ENCODE assay signal across 11 cellular contexts in the genomic region with DNA sequence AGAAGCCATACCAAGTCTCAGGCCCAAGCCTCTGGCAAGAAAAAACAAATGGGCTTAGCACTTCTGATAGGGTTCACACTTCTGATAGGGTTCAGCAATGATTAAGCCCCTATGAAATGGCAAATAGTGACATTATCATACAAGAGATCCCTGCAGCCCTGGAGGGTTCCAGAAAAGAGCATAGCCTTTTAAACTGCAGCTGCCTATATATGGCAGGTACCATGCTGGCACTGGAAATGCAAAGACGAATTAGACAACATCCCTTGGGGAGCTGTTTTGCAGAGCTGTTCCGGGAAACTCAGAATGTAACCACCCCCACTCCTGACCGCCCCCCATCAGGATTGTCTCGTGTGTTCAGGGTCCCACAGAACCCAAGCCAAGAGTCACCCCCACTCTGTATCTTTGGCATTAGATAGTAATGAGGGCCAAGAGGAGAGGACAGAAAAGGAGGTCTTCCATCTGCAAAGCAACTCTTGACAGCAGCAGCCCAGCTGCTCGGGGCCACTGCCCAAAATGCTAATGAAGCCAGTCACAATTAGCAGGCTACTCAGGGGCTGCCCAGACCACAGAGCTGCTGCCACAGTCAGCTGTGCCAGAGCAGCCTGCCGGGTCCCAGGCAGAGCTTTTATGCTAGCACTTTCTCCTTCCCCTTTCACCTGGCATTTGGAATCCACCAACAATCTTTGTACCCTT. TPM values are rescaled to one million over a fixed set of nuclear protein-coding genes. Genes with fewer than 3 reads are reported as not detected.
DNase-seq lines count a peak whose midpoint lies in the region; ATAC-seq, FAIRE-seq and TF ChIP-seq lines count a peak whose summit lies in the region.
"Had no signal": no experiment of that assay in that cellular context is flagged by ENCODE, and none has a peak within 500 bp of the region (broad histone marks: within the 10 kb centered on the region; RNA-seq: fewer than 3 reads in every experiment).

No MANE protein-coding gene starts in this region.

- no peak overlapping the region for H3K4me3 ChIP-seq in muscle layer of duodenum (ENCODE audit: low read depth in 1 of 2, low read length in 2 of 2)
- no peak overlapping the region for H3K4me3 ChIP-seq in tibial artery
- no peak overlapping the region for H3K4me3 ChIP-seq in kidney (ENCODE audit: low read length in 2 of 2)
- H3K4me3 ChIP-seq in uterus = no peak overlapping the region
- H3K4me3 ChIP-seq: pancreas had no signal

- H3K27ac ChIP-seq in muscle layer of duodenum (ENCODE audit: low read length) (peak overlapping the region; percentile 78), tibial artery (peak overlapping the region; percentile 33 to 37), kidney (ENCODE audit: low read depth in 2 of 2, low read length in 2 of 2) (peak overlapping the region in 1 of 2 donors; percentile 10), uterus (peak overlapping the region in 1 of 2 donors; percentile 95)
- H3K27ac ChIP-seq: pancreas had no signal

- no peak for TF ChIP-seq POLR2A in uterus (IDR thresholded peaks at IDR 0.05)

- TF ChIP-seq CTCF in tibial artery (IDR thresholded peaks at IDR 0.05) = no peak
- TF ChIP-seq CTCF in kidney (IDR thresholded peaks at IDR 0.05; ENCODE audit: borderline replicate concordance, extremely low read depth, insufficient read depth) = no peak
- no peak for TF ChIP-seq CTCF in uterus (IDR thresholded peaks at IDR 0.05)

- H3K4me3 Mint-ChIP-seq in activated T-cell treated with anti-CD3 and anti-CD28 coated beads, Interleukin-2, amount 50 U/mL, for 72 hours = peak overlapping the region; percentile 73 to 75
- H3K4me3 Mint-ChIP-seq in activated T-cell treated with anti-CD3 and anti-CD28 coated beads, Interleukin-2, amount 50 U/mL, for 4 hours = no peak overlapping the region
- peak overlapping the region; percentile 68 for H3K4me3 Mint-ChIP-seq in activated naive CD8-positive, alpha-beta T cell

- H3K27me3 ChIP-seq in muscle layer of duodenum (ENCODE audit: low read depth, low read length) = no peaks in the 10 kb centered on the region
- no peaks in the 10 kb centered on the region for H3K27me3 ChIP-seq in tibial artery
- no peaks in the 10 kb centered on the region for H3K27me3 ChIP-seq in uterus
- H3K27me3 ChIP-seq: pancreas had no signal

- H3K4me1 Mint-ChIP-seq in activated T-cell treated with anti-CD3 and anti-CD28 coated beads, Interleukin-2, amount 50 U/mL, for 72 hours (ENCODE audit: low read depth) = peaks cover 100% of the 10 kb centered on the region
- H3K4me1 Mint-ChIP-seq in activated T-cell treated with anti-CD3 and anti-CD28 coated beads, Interleukin-2, amount 50 U/mL, for 4 hours (ENCODE audit: low read depth) = peaks cover 97% of the 10 kb centered on the region
- H3K4me1 Mint-ChIP-seq in activated naive CD8-positive, alpha-beta T cell (ENCODE audit: low read depth) = peaks cover 100% of the 10 kb centered on the region

- intact Hi-C loops in tibial artery (cut with DNase I; ENCODE audit: low total_unique reads) (no loop called here), kidney (cut with DNase I) (no loop called here), uterus (cut with DNase I; ENCODE audit: low total_unique reads) (no loop called here)

- no peaks in the 10 kb centered on the region for H3K36me3 ChIP-seq in muscle layer of duodenum (ENCODE audit: control insufficient read depth in 1 of 2, insufficient read depth in 2 of 2, low read length in 2 of 2)
- H3K36me3 ChIP-seq in tibial artery = no peaks in the 10 kb centered on the region
- H3K36me3 ChIP-seq in kidney (ENCODE audit: control insufficient read depth in 1 of 2, insufficient read depth in 2 of 2, low read length in 2 of 2) = peaks cover 0 to 2% of the 10 kb centered on the region in 2 donors
- H3K36me3 ChIP-seq in uterus = no peaks in the 10 kb centered on the region
- H3K36me3 ChIP-seq: pancreas had no signal

- H3K4me1 ChIP-seq in muscle layer of duodenum (ENCODE audit: control insufficient read depth in 1 of 2, insufficient read depth in 2 of 2, low read length in 2 of 2) (peaks cover 43 to 91% of the 10 kb centered on the region in 2 donors), tibial artery (peaks cover 0 to 56% (median 41%) of the 10 kb centered on the region in 4 donors), kidney (ENCODE audit: control insufficient read depth in 1 of 2, insufficient read depth in 1 of 2, low read depth in 1 of 2, low read length in 2 of 2) (peaks cover 5 to 33% of the 10 kb centered on the region in 2 donors), uterus (peaks cover 22 to 45% of the 10 kb centered on the region in 2 donors)
- H3K4me1 ChIP-seq: pancreas had no signal

- no peak overlapping the region for H3K9ac ChIP-seq in kidney (ENCODE audit: low read length in 2 of 2)

- H3K9me3 ChIP-seq in muscle layer of duodenum (ENCODE audit: control insufficient read depth in 1 of 2, low read length in 2 of 2) (no peaks in the 10 kb centered on the region), tibial artery (no peaks in the 10 kb centered on the region), kidney (ENCODE audit: control insufficient read depth in 1 of 2, low read length in 2 of 2) (no peaks in the 10 kb centered on the region), uterus (no peaks in the 10 kb centered on the region)
- H3K9me3 ChIP-seq: pancreas had no signal

- no peak for FAIRE-seq in kidney (lab: Jason Lieb, UNC)
- FAIRE-seq: pancreas had no signal

- ATAC-seq in activated T-cell treated with anti-CD3 and anti-CD28 coated beads, Interleukin-2, amount 50 U/mL, for 72 hours (replicated peaks in 1 of 2) = no peak
- no peak for ATAC-seq in activated T-cell treated with anti-CD3 and anti-CD28 coated beads, Interleukin-2, amount 50 U/mL, for 4 hours

- peak overlapping the region; percentile 96 for H3K27ac Mint-ChIP-seq in activated T-cell treated with anti-CD3 and anti-CD28 coated beads, Interleukin-2, amount 50 U/mL, for 72 hours
- H3K27ac Mint-ChIP-seq in activated naive CD8-positive, alpha-beta T cell = peak overlapping the region; percentile 99

- no peak for DNase-seq in activated T-cell treated with anti-CD3 and anti-CD28 coated beads, Interleukin-2, amount 50 U/mL, for 72 hours
- DNase-seq in activated T-cell treated with anti-CD3 and anti-CD28 coated beads, Interleukin-2, amount 50 U/mL, for 4 hours = no peak
- DNase-seq in tibial artery (no peak), kidney (no peak), DMS153 (lab: John Stamatoyannopoulos, UW) (no peak), uterus (no peak)
- DNase-seq: activated CD4-positive, CD25-positive, alpha-beta regulatory T cell; OCI-M1; pancreas had no signal

- H3K27me3 Mint-ChIP-seq in activated T-cell treated with anti-CD3 and anti-CD28 coated beads, Interleukin-2, amount 50 U/mL, for 72 hours (ENCODE audit: low read depth) = no peaks in the 10 kb centered on the region
- H3K27me3 Mint-ChIP-seq in activated T-cell treated with anti-CD3 and anti-CD28 coated beads, Interleukin-2, amount 50 U/mL, for 4 hours (ENCODE audit: low read depth) = no peaks in the 10 kb centered on the region
- H3K27me3 Mint-ChIP-seq in activated naive CD8-positive, alpha-beta T cell = no peaks in the 10 kb centered on the region

- no peaks in the 10 kb centered on the region for H3K9me3 Mint-ChIP-seq in activated T-cell treated with anti-CD3 and anti-CD28 coated beads, Interleukin-2, amount 50 U/mL, for 72 hours
- H3K9me3 Mint-ChIP-seq in activated T-cell treated with anti-CD3 and anti-CD28 coated beads, Interleukin-2, amount 50 U/mL, for 4 hours = no peaks in the 10 kb centered on the region
- H3K9me3 Mint-ChIP-seq in activated naive CD8-positive, alpha-beta T cell (ENCODE audit: low read depth) = no peaks in the 10 kb centered on the region

- H3K36me3 Mint-ChIP-seq in activated T-cell treated with anti-CD3 and anti-CD28 coated beads, Interleukin-2, amount 50 U/mL, for 72 hours (ENCODE audit: insufficient read depth in 2 of 2) = peaks cover 8 to 15% of the 10 kb centered on the region in 2 donors
- peaks cover 24% of the 10 kb centered on the region for H3K36me3 Mint-ChIP-seq in activated T-cell treated with anti-CD3 and anti-CD28 coated beads, Interleukin-2, amount 50 U/mL, for 4 hours (ENCODE audit: insufficient read depth)
- H3K36me3 Mint-ChIP-seq in activated naive CD8-positive, alpha-beta T cell = peaks cover 12% of the 10 kb centered on the region

RNA-seq across cellular contexts. Expression of a gene that starts 50.9 kb away (rescaled TPM):
- total RNA-seq in activated T-cell treated with anti-CD3 and anti-CD28 coated beads, Interleukin-2, amount 50 U/mL, for 72 hours = 10 to 100 TPM; 50.7 to 58.0 TPM
- total RNA-seq in activated T-cell treated with anti-CD3 and anti-CD28 coated beads, Interleukin-2, amount 50 U/mL, for 4 hours = 10 to 100 TPM; 26.2 to 28.3 (median 27.7) TPM
- 39.3 TPM for total RNA-seq in kidney
- polyA plus RNA-seq in kidney (ENCODE audit: insufficient read depth, low read depth, low replicate concordance) = 20.2 TPM
- 100 to 1,000 TPM in 1 of 4 donors, 10 to 100 TPM in 3; 29.7 to 117 (median 44.9) TPM for total RNA-seq in uterus
